18 cellular contexts compared by ENCODE assay signal in the genomic region with DNA sequence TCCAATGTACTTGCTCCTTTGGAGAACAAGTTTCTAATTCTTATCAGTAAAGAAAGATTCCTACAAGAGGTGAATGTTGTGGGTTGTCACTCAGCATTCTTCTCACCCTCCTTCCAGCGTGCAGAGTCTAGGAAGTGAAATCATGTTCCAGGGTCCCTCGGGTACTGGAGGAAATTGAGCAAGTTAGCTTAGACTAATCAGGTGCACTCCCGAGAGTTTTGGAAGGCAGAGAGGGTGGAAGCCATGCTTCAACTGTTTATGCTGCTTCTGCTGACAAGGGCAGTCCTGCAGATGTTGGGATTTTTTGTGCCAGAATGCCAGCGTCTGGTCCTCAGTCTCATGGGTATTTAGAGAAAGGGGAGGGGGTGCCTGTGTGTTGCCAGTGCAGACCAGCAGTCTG.
"Had no signal": no experiment of that assay in that cellular context is flagged by ENCODE, and none has a peak within 500 bp of the region (broad histone marks: within the 10 kb centered on the region; RNA-seq: fewer than 3 reads in every experiment).

No MANE protein-coding gene starts in this region.

- H3K27me3 Mint-ChIP-seq: activated T-helper 17 cell treated with anti-CD3 and anti-CD28 coated beads, Interleukin-2, amount 50 U/mL, for 72 hours had no signal

- DNase-seq: activated CD4-positive, alpha-beta T cell treated with anti-CD3 and anti-CD28 coated beads, Interleukin-2, amount 50 U/mL, for 48 hours; activated naive CD4-positive, alpha-beta T cell treated with Interleukin-2 at 50 U/mL for 16 hours; activated naive CD8-positive, alpha-beta T cell treated with anti-CD3 and anti-CD28 coated beads, Interleukin-2, amount 50 U/mL, for 24 hours; aorta; erythroblast; hippocampal formation; left ventricle myocardium inferior; mucosa of descending colon; naive thymus-derived CD4-positive, alpha-beta T cell; ovary; stimulated activated CD4-positive, alpha-beta T cell treated with anti-CD3 and anti-CD28 coated beads, Interleukin-12 subunit alpha, Interleukin-12 subunit beta, amount 100 ng/mL, for 4 hours; stimulated activated CD4-positive, alpha-beta T cell treated with anti-CD3 and anti-CD28 coated beads, Interleukin-2, amount 100 ng/mL, for 24 hours; upper lobe of right lung had no signal

- H3K4me3 ChIP-seq: breast epithelium, gastroesophageal sphincter, left ventricle myocardium inferior, mucosa of descending colon, ovary, thoracic aorta, upper lobe of right lung had no signal

- H3K4me3 Mint-ChIP-seq: activated naive CD8-positive, alpha-beta T cell treated with anti-CD3 and anti-CD28 coated beads, Interleukin-2, amount 50 U/mL, for 24 hours; activated T-helper 17 cell treated with anti-CD3 and anti-CD28 coated beads, Interleukin-2, amount 50 U/mL, for 72 hours; memory B cell; naive thymus-derived CD4-positive, alpha-beta T cell had no signal

- H3K27ac Mint-ChIP-seq: activated naive CD8-positive, alpha-beta T cell treated with anti-CD3 and anti-CD28 coated beads, Interleukin-2, amount 50 U/mL, for 24 hours; activated T-helper 17 cell treated with anti-CD3 and anti-CD28 coated beads, Interleukin-2, amount 50 U/mL, for 72 hours; memory B cell had no signal

- H3K27ac ChIP-seq: breast epithelium, gastroesophageal sphincter, left ventricle myocardium inferior, ovary, thoracic aorta, upper lobe of right lung had no signal

- H3K9me3 Mint-ChIP-seq: activated naive CD8-positive, alpha-beta T cell treated with anti-CD3 and anti-CD28 coated beads, Interleukin-2, amount 50 U/mL, for 24 hours; activated T-helper 17 cell treated with anti-CD3 and anti-CD28 coated beads, Interleukin-2, amount 50 U/mL, for 72 hours; memory B cell; naive thymus-derived CD4-positive, alpha-beta T cell had no signal

- H3K36me3 Mint-ChIP-seq: memory B cell had no signal

- ATAC-seq: activated naive CD8-positive, alpha-beta T cell treated with anti-CD3 and anti-CD28 coated beads, Interleukin-2, amount 50 U/mL, for 24 hours; activated T-helper 17 cell treated with anti-CD3 and anti-CD28 coated beads, Interleukin-2, amount 50 U/mL, for 72 hours; gastroesophageal sphincter; mucosa of descending colon; naive thymus-derived CD4-positive, alpha-beta T cell; upper lobe of right lung had no signal

- H3K9me3 ChIP-seq: breast epithelium, gastroesophageal sphincter, left ventricle myocardium inferior, mucosa of descending colon, ovary, thoracic aorta, upper lobe of right lung had no signal

- H3K36me3 ChIP-seq: breast epithelium, gastroesophageal sphincter, left ventricle myocardium inferior, ovary, thoracic aorta, upper lobe of right lung had no signal

- H3K27me3 ChIP-seq: breast epithelium, ovary, upper lobe of right lung had no signal
